Comparison of ENCODE assay signal across 12 cellular contexts in the genomic region with DNA sequence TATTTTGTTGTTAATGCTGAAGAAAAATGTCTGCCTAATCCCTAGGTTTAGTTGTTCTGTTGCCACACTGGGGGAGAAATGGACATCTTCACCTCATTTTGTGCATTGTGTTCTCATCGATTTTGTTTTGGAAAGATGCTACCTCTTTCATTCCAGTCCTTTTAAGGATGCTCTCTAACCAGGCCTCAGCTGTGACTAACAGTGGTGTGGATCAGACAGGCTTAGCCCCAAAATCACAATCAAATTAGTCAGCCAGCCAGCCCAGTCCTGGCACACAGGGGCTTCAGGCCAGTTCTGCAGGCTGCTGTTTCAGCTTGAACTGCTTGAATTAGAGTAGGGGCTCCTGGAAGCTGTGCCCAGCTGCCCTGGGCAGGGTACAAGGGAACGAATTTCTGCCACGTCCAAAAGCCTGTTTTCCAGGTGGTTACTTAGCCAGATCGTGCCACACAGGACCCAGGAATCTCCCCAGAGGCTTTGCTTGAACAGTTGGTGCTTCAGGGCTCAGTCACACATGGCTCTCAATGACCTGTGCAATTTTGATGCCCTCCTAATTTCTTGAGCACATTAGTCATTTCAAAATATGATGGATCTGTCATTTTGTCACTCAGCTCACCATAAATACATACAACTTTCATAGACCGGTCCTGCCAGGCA.
A peak's percentile ranks its signal among the peaks of the same experiment; 100 is the strongest.
DNase-seq lines count a peak whose midpoint lies in the region; TF ChIP-seq lines count a peak whose summit lies in the region.
"Had no signal": no experiment of that assay in that cellular context is flagged by ENCODE, and none has a peak within 500 bp of the region (broad histone marks: within the 10 kb centered on the region; RNA-seq: fewer than 3 reads in every experiment).

No MANE protein-coding gene starts in this region.

- H2BK12ac ChIP-seq in neuronal stem cell (ENCODE audit: low read length), result no peak overlapping the region

- no peak overlapping the region for H2AK5ac ChIP-seq in neuronal stem cell (ENCODE audit: low read depth, low read length)

- no peak overlapping the region for H3K23ac ChIP-seq in neuronal stem cell (ENCODE audit: low read depth, low read length, poor library complexity)

- no peak overlapping the region for H3K18ac ChIP-seq in neuronal stem cell (ENCODE audit: low read length)

- no peak for TF ChIP-seq POLR2A in esophagus squamous epithelium (IDR thresholded peaks at IDR 0.05)

- H2BK5ac ChIP-seq in neuronal stem cell (ENCODE audit: low read length), result no peak overlapping the region

- peaks cover 0 to 70% (median 0%) of the 10 kb centered on the region in 3 donors for H3K36me3 ChIP-seq in esophagus squamous epithelium
- peaks cover 2 to 21% of the 10 kb centered on the region in 2 donors for H3K36me3 ChIP-seq in neuronal stem cell (replicated peaks in 1 of 2; ENCODE audit: control insufficient read depth in 2 of 2, insufficient read depth in 2 of 2, low read length in 2 of 2)

- POLR2A ChIA-PET in RWPE1 (lab: Yijun Ruan, JAX; ENCODE audit: low non-redundant PET), result no interaction called here

- H2AFZ ChIP-seq in neuronal stem cell (ENCODE audit: low read length), result no peak overlapping the region

- no peaks in the 10 kb centered on the region for H3K27me3 Mint-ChIP-seq in chondrocyte (ENCODE audit: low read depth)
- H3K27me3 Mint-ChIP-seq: IgD-negative memory B cell had no signal

- peak overlapping the region; percentile 78 for H3K27ac ChIP-seq in RWPE1
- H3K27ac ChIP-seq in esophagus squamous epithelium, result peak overlapping the region; percentile 53 to 84 (median 78)
- no peak overlapping the region for H3K27ac ChIP-seq in neuronal stem cell (replicated peaks; ENCODE audit: low read length)
- H3K27ac ChIP-seq: neutrophil had no signal

- peak; percentile 32 for DNase-seq in GM04504 (ENCODE audit: low read depth)
- no peak for DNase-seq in RWPE1 (ENCODE audit: low spot score)
- DNase-seq in esophagus squamous epithelium (lab: John Stamatoyannopoulos, UW), result no peak
- DNase-seq in skeletal muscle cell (ENCODE audit: low read depth), result peak; percentile 47
- DNase-seq in neuronal stem cell (ENCODE audit: low spot score), result no peak
- DNase-seq in chondrocyte (ENCODE audit: low spot score), result no peak
- no peak for DNase-seq in hypothalamus (lab: John Stamatoyannopoulos, UW)
- DNase-seq: Calu3, NCI-H2081 had no signal

- H3K4me2 ChIP-seq in neuronal stem cell (ENCODE audit: insufficient read depth, low read length, poor library complexity, severe bottlenecking), result no peak overlapping the region

- no peak overlapping the region for H3K14ac ChIP-seq in neuronal stem cell (ENCODE audit: low read length)

- no peak overlapping the region for H3K27ac Mint-ChIP-seq in chondrocyte (ENCODE audit: unreplicated experiment)

- no peaks in the 10 kb centered on the region for H3K9me3 ChIP-seq in esophagus squamous epithelium
- no peaks in the 10 kb centered on the region for H3K9me3 ChIP-seq in neuronal stem cell (replicated peaks in 1 of 2; ENCODE audit: control insufficient read depth in 2 of 2, insufficient read depth in 1 of 2, low read depth in 1 of 2, low read length in 2 of 2)
- H3K9me3 ChIP-seq: neutrophil had no signal

- H3K4ac ChIP-seq in neuronal stem cell (ENCODE audit: low read length), result no peak overlapping the region

- H3K4me3 ChIP-seq in esophagus squamous epithelium (no peak overlapping the region), skeletal muscle cell (ENCODE audit: low read depth, low read length) (no peak overlapping the region), neuronal stem cell (ENCODE audit: low read length in 2 of 2) (no peak overlapping the region)
- H3K4me3 ChIP-seq: GM12878 had no signal

- no peak overlapping the region for H3K9ac ChIP-seq in neuronal stem cell (ENCODE audit: low read depth, low read length, poor library complexity)

- 55 to 58% methylated on average over 5 of the region's 5 CpGs for WGBS in esophagus squamous epithelium, 2 donors
- no CpG with 5 or more reads among the region's 5 CpGs for WGBS in neuronal stem cell (ENCODE audit: extremely low coverage in 2 of 2, insufficient read length in 2 of 2, insufficient replicate concordance in 1 of 2), 2 donors

- peaks cover 12% of the 10 kb centered on the region for H3K36me3 Mint-ChIP-seq in chondrocyte (ENCODE audit: low read depth)

- H3K4me3 Mint-ChIP-seq in chondrocyte (ENCODE audit: unreplicated experiment), result no peak overlapping the region
- H3K4me3 Mint-ChIP-seq: IgD-negative memory B cell had no signal

- intact Hi-C loops in esophagus squamous epithelium (cut with DNase I), result no loop called here

- H2BK15ac ChIP-seq in neuronal stem cell (ENCODE audit: low read length), result no peak overlapping the region

- H3K4me1 ChIP-seq in esophagus squamous epithelium, result peaks cover 0 to 43% (median 2%) of the 10 kb centered on the region in 3 donors
- H3K4me1 ChIP-seq in neuronal stem cell (ENCODE audit: control insufficient read depth in 2 of 2, insufficient read depth in 1 of 2, low read depth in 1 of 2, low read length in 2 of 2), result peaks cover 9 to 22% of the 10 kb centered on the region in 2 donors

- no peaks in the 10 kb centered on the region for H3K9me3 Mint-ChIP-seq in chondrocyte (ENCODE audit: low read depth)
- H3K9me3 Mint-ChIP-seq: IgD-negative memory B cell had no signal

- no peak for TF ChIP-seq CTCF in RWPE1 (conservative IDR thresholded peaks at IDR 0.05; ENCODE audit: low read depth)
- no peak for TF ChIP-seq CTCF in esophagus squamous epithelium (IDR thresholded peaks at IDR 0.05)
- TF ChIP-seq CTCF in chondrocyte (IDR thresholded peaks at IDR 0.05), result no peak

- peaks cover 18% of the 10 kb centered on the region for H3K4me1 Mint-ChIP-seq in chondrocyte (ENCODE audit: low read depth)
- H3K4me1 Mint-ChIP-seq: IgD-negative memory B cell had no signal

- no peak overlapping the region for H4K8ac ChIP-seq in neuronal stem cell (ENCODE audit: low read depth, low read length)

- H4K91ac ChIP-seq in neuronal stem cell (ENCODE audit: low read depth, low read length, poor library complexity), result no peak overlapping the region

- no peak overlapping the region for H2BK120ac ChIP-seq in neuronal stem cell (ENCODE audit: low read depth, low read length)

- H3K79me1 ChIP-seq in neuronal stem cell (ENCODE audit: low read depth, low read length), result no peaks in the 10 kb centered on the region

- H3K27me3 ChIP-seq in esophagus squamous epithelium (no peaks in the 10 kb centered on the region), neuronal stem cell (ENCODE audit: control insufficient read depth in 3 of 3, insufficient read depth in 3 of 3, low read depth in 1 of 3, low read length in 3 of 3) (no peaks in the 10 kb centered on the region)
- H3K27me3 ChIP-seq: neutrophil had no signal

- CTCF ChIA-PET in RWPE1 (lab: Yijun Ruan, JAX), result no interaction called here

Comparison
In these comparisons a context has a peak if more than half of its experiments do, and no peak if none do; other contexts are left out.
1. DNase-seq: peak in GM04504 (single experiment) and skeletal muscle cell (single experiment); none in RWPE1 (single experiment), esophagus squamous epithelium (single experiment), neuronal stem cell (single experiment), chondrocyte (single experiment) and hypothalamus (0 of 51).